In genomic region chr4:6990661-6991060, GRCh38 we compare ENCODE assay signal across 17 cellular contexts. TPM values are rescaled to one million over a fixed set of nuclear protein-coding genes. Genes with fewer than 3 reads are reported as not detected.
A peak's percentile ranks its signal among the peaks of the same experiment; 100 is the strongest.
DNase-seq lines count a peak whose midpoint lies in the region; ATAC-seq and TF ChIP-seq lines count a peak whose summit lies in the region.
"Had no signal": no experiment of that assay in that cellular context is flagged by ENCODE, and none has a peak within 500 bp of the region (broad histone marks: within the 10 kb centered on the region; RNA-seq: fewer than 3 reads in every experiment).

No MANE protein-coding gene starts in this region.

- peak overlapping the region in 3 of 4 donors; percentile 20 to 98 (median 93) for H3K27ac ChIP-seq in gastrocnemius medialis
- H3K27ac ChIP-seq: WERI-Rb-1 had no signal

- H3K4me1 Mint-ChIP-seq in activated CD4-positive, alpha-beta T cell treated with anti-CD3 and anti-CD28 coated beads, Interleukin-2, amount 10 ng/mL, durations not matched to agents 24 days and 14 days: peaks cover 63% of the 10 kb centered on the region
- H3K4me1 Mint-ChIP-seq in endothelial cell (ENCODE audit: unreplicated experiment): peaks cover 32% of the 10 kb centered on the region

- H3K9me3 ChIP-seq in gastrocnemius medialis: no peaks in the 10 kb centered on the region
- H3K9me3 ChIP-seq: prostate gland had no signal

- TF ChIP-seq CTCF in endothelial cell (IDR thresholded peaks at IDR 0.05; ENCODE audit: unreplicated experiment): no peak
- no peak for TF ChIP-seq CTCF in gastrocnemius medialis (IDR thresholded peaks at IDR 0.05 in 4 of 5, conservative IDR thresholded peaks at IDR 0.05 in 1 of 5)

- H3K27me3 ChIP-seq in gastrocnemius medialis: no peaks in the 10 kb centered on the region

- peak overlapping the region; percentile 28 for H3K4me3 Mint-ChIP-seq in activated CD4-positive, alpha-beta T cell treated with anti-CD3 and anti-CD28 coated beads, Interleukin-2, amount 10 ng/mL, durations not matched to agents 24 days and 14 days
- H3K4me3 Mint-ChIP-seq in endothelial cell (ENCODE audit: unreplicated experiment): no peak overlapping the region
- H3K4me3 Mint-ChIP-seq: stimulated activated naive CD8-positive, alpha-beta T cell treated with anti-CD3 and anti-CD28 coated beads, Interleukin-15, Interleukin-2, amounts not matched to agents 100 ng/mL and 50 ng/mL, for 24 hours had no signal

- peaks cover 28% of the 10 kb centered on the region for H3K36me3 Mint-ChIP-seq in activated CD4-positive, alpha-beta T cell treated with anti-CD3 and anti-CD28 coated beads, Interleukin-2, amount 10 ng/mL, durations not matched to agents 24 days and 14 days (ENCODE audit: low read depth)
- H3K36me3 Mint-ChIP-seq in endothelial cell (ENCODE audit: low read depth, unreplicated experiment): peaks cover 19% of the 10 kb centered on the region

- peaks cover 66 to 70% of the 10 kb centered on the region in 2 donors for H3K4me1 ChIP-seq in gastrocnemius medialis

- DNase-seq in activated CD4-positive, alpha-beta T cell treated with anti-CD3 and anti-CD28 coated beads, Interleukin-2, amount 10 ng/mL, durations not matched to agents 24 days and 14 days: no peak
- no peak for DNase-seq in activated CD4-positive, alpha-beta T cell treated with anti-CD3 and anti-CD28 coated beads for 4 hours
- DNase-seq in SK-MEL-5 (ENCODE audit: low read depth, low spot score) (peak; percentile 26), endothelial cell (ENCODE audit: low spot score) (no peak), gastrocnemius medialis (no peak), LoVo (ENCODE audit: low spot score) (no peak), HuH-7 (ENCODE audit: low spot score) (no peak)
- DNase-seq: activated gamma-delta T cell treated with Interleukin-2 at 50 U/mL for 16 hours; CD4-positive, CD25-positive, alpha-beta regulatory T cell; Kasumi-1; NCI-H1417 treated with DMSO at 0.1 percent for 48 hours; NCI-H2171 treated with DMSO at 0.1 percent for 48 hours; NCI-H82; WERI-Rb-1 had no signal

- intact Hi-C loops in activated CD4-positive, alpha-beta T cell treated with anti-CD3 and anti-CD28 coated beads, Interleukin-2, amount 10 ng/mL, durations not matched to agents 24 days and 14 days (cut with micrococcal nuclease): no loop called here
- intact Hi-C loops in gastrocnemius medialis (cut with DNase I; ENCODE audit: low total_unique reads): no loop called here

- ATAC-seq in gastrocnemius medialis (no peak), GM18907 (IDR thresholded peaks at IDR 0.05; ENCODE audit: unreplicated experiment) (no peak)

- no peak for TF ChIP-seq POLR2A in gastrocnemius medialis (IDR thresholded peaks at IDR 0.05)

- no peak overlapping the region for H3K4me3 ChIP-seq in gastrocnemius medialis
- H3K4me3 ChIP-seq: prostate gland had no signal

- in situ Hi-C loops in SK-MEL-5 (cut with HindIII; ENCODE audit: low pct_unique_long_range_greater_than_20kb, low sequenced_read_pairs) (no loop called here), gastrocnemius medialis (cut with MboI; ENCODE audit: low sequenced_read_pairs in 4 of 4) (no loop called here)

- H3K36me3 ChIP-seq in gastrocnemius medialis: peaks cover 0 to 2% of the 10 kb centered on the region in 2 donors
- H3K36me3 ChIP-seq: prostate gland had no signal

- H3K27me3 Mint-ChIP-seq in activated CD4-positive, alpha-beta T cell treated with anti-CD3 and anti-CD28 coated beads, Interleukin-2, amount 10 ng/mL, durations not matched to agents 24 days and 14 days: no peaks in the 10 kb centered on the region
- peaks cover 11% of the 10 kb centered on the region for H3K27me3 Mint-ChIP-seq in endothelial cell (ENCODE audit: unreplicated experiment)
- H3K27me3 Mint-ChIP-seq: CD4-positive, CD25-positive, alpha-beta regulatory T cell; stimulated activated naive CD8-positive, alpha-beta T cell treated with anti-CD3 and anti-CD28 coated beads, Interleukin-15, Interleukin-2, amounts not matched to agents 100 ng/mL and 50 ng/mL, for 24 hours had no signal

- peak overlapping the region; percentile 59 for H3K27ac Mint-ChIP-seq in activated CD4-positive, alpha-beta T cell treated with anti-CD3 and anti-CD28 coated beads, Interleukin-2, amount 10 ng/mL, durations not matched to agents 24 days and 14 days
- peak overlapping the region; percentile 72 for H3K27ac Mint-ChIP-seq in endothelial cell (ENCODE audit: unreplicated experiment)

- no peaks in the 10 kb centered on the region for H3K9me3 Mint-ChIP-seq in activated CD4-positive, alpha-beta T cell treated with anti-CD3 and anti-CD28 coated beads, Interleukin-2, amount 10 ng/mL, durations not matched to agents 24 days and 14 days
- no peaks in the 10 kb centered on the region for H3K9me3 Mint-ChIP-seq in endothelial cell (ENCODE audit: unreplicated experiment)
- H3K9me3 Mint-ChIP-seq: CD4-positive, CD25-positive, alpha-beta regulatory T cell; stimulated activated naive CD8-positive, alpha-beta T cell treated with anti-CD3 and anti-CD28 coated beads, Interleukin-15, Interleukin-2, amounts not matched to agents 100 ng/mL and 50 ng/mL, for 24 hours had no signal

RNA-seq across cellular contexts. Expression of gene TADA2B, which starts 52.5 kb away (rescaled TPM):
- total RNA-seq in activated CD4-positive, alpha-beta T cell treated with anti-CD3 and anti-CD28 coated beads, Interleukin-2, amount 10 ng/mL, durations not matched to agents 24 days and 14 days: 12.9 and 13.3 TPM in 2 replicates
- 9.3 and 9.6 TPM in 2 replicates for total RNA-seq in SK-MEL-5 (2014; rRNA removed; shearing (Covaris generic))
- 13.6 and 17.6 TPM in 2 replicates for polyA plus RNA-seq in SK-MEL-5 (2015; cell fraction: cytosol; rRNA removed)
- polyA plus RNA-seq in SK-MEL-5 (2015; cell fraction: nucleus; rRNA removed): 3.8 and 4.0 TPM in 2 replicates
- total RNA-seq in endothelial cell (ENCODE audit: unreplicated experiment) (20.2 TPM), gastrocnemius medialis (10 to 100 TPM; 55.4 to 70.2 (median 56.4) TPM)
